ENCODE assay signal across 16 cellular contexts in genomic region chr1:32770741-32771548, GRCh38.
"Had no signal": no experiment of that assay in that cellular context is flagged by ENCODE, and none has a peak within 500 bp of the region (broad histone marks: within the 10 kb centered on the region; RNA-seq: fewer than 3 reads in every experiment).

No MANE protein-coding gene starts in this region.

- H3K9me3 ChIP-seq: colonic mucosa, left ventricle myocardium inferior, neutrophil, transverse colon had no signal

- H3K9me3 Mint-ChIP-seq: activated naive CD8-positive, alpha-beta T cell treated with anti-CD3 and anti-CD28 coated beads, Interleukin-2, amount 50 U/mL, for 24 hours; activated T-cell treated with anti-CD3 and anti-CD28 coated beads, Interleukin-2, amount 50 U/mL, for 4 hours; stimulated activated effector memory CD8-positive, alpha-beta T cell treated with anti-CD3 and anti-CD28 coated beads, Interleukin-12 subunit alpha, Interleukin-12 subunit beta, amount 100 ng/mL, for 72 hours had no signal

- FAIRE-seq: endothelial cell of umbilical vein, small intestine had no signal

- H3K4me3 ChIP-seq: colonic mucosa, left ventricle myocardium inferior, transverse colon had no signal

- H3K27ac Mint-ChIP-seq: activated naive CD8-positive, alpha-beta T cell treated with anti-CD3 and anti-CD28 coated beads, Interleukin-2, amount 50 U/mL, for 24 hours; stimulated activated effector memory CD8-positive, alpha-beta T cell treated with anti-CD3 and anti-CD28 coated beads, Interleukin-12 subunit alpha, Interleukin-12 subunit beta, amount 100 ng/mL, for 72 hours had no signal

- H3K4me1 ChIP-seq: colonic mucosa had no signal

- DNase-seq: activated CD4-positive, alpha-beta T cell treated with anti-CD3 and anti-CD28 coated beads, Interleukin-2, amount 50 U/mL, for 4 hours; activated CD4-positive, CD25-positive, alpha-beta regulatory T cell; activated gamma-delta T cell; activated naive CD8-positive, alpha-beta T cell treated with anti-CD3 and anti-CD28 coated beads, Interleukin-2, amount 50 U/mL, for 24 hours; activated T-cell treated with anti-CD3 and anti-CD28 coated beads, Interleukin-2, amount 50 U/mL, for 4 hours; colonic mucosa; foreskin keratinocyte; head of caudate nucleus; islet precursor cell; left ventricle myocardium inferior; small intestine; T-helper 2 cell; transverse colon had no signal

- H3K4me3 Mint-ChIP-seq: activated naive CD8-positive, alpha-beta T cell treated with anti-CD3 and anti-CD28 coated beads, Interleukin-2, amount 50 U/mL, for 24 hours; activated T-cell treated with anti-CD3 and anti-CD28 coated beads, Interleukin-2, amount 50 U/mL, for 4 hours; stimulated activated effector memory CD8-positive, alpha-beta T cell treated with anti-CD3 and anti-CD28 coated beads, Interleukin-12 subunit alpha, Interleukin-12 subunit beta, amount 100 ng/mL, for 72 hours had no signal

- H3K27me3 ChIP-seq: colonic mucosa, foreskin keratinocyte, neutrophil, transverse colon had no signal

- H3K27ac ChIP-seq: colonic mucosa, foreskin keratinocyte, left ventricle myocardium inferior, neutrophil, transverse colon had no signal
